26 cellular contexts compared by ENCODE assay signal in the genomic region with DNA sequence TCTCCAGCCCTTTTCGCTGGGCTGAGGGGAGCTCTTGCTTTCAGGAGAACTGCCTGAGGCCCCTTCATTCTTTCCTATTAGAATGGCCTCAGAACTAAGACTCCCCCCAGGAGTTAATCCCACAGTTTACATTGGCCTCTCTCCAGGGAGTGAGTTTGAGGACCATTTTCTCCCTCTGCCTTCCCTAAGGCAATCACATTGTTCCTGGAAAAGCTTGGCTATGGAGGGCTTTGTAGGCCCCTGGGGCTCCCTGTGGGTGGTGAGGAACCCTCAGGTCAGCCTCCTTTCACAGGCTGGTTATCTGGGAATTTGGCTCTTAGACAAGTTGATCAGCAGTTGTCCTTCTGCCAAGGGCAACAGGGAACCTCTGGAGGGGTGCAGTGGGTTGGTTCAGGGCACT.
DNase-seq lines count a peak whose midpoint lies in the region; ATAC-seq, FAIRE-seq and TF ChIP-seq lines count a peak whose summit lies in the region.
"Had no signal": no experiment of that assay in that cellular context is flagged by ENCODE, and none has a peak within 500 bp of the region (broad histone marks: within the 10 kb centered on the region; RNA-seq: fewer than 3 reads in every experiment).

No MANE protein-coding gene starts in this region.

- H3K9ac ChIP-seq in adipocyte (ENCODE audit: low read length) (no peak overlapping the region), kidney (ENCODE audit: low read length in 2 of 2) (no peak overlapping the region)

- peaks cover 33% of the 10 kb centered on the region for H3K4me1 Mint-ChIP-seq in nephron
- no peaks in the 10 kb centered on the region for H3K4me1 Mint-ChIP-seq in CD4-positive, alpha-beta T cell (ENCODE audit: low read depth)
- H3K4me1 Mint-ChIP-seq: activated CD4-positive, alpha-beta T cell treated with anti-CD3 and anti-CD28 coated beads, Interleukin-2, amount 10 ng/mL, durations not matched to agents 24 days and 14 days; activated T-helper 17 cell treated with anti-CD3 and anti-CD28 coated beads, Interleukin-2, amount 50 U/mL, for 72 hours had no signal

- DNase-seq in EH (ENCODE audit: low read depth) (peak; percentile 36), NCI-H1092 treated with DMSO at 0.1 percent for 48 hours (lab: John Stamatoyannopoulos, UW) (peak; percentile 51), adipocyte (ENCODE audit: low read depth) (peak; percentile 5), kidney (no peak), kidney tubule cell (ENCODE audit: low spot score) (no peak)
- no peak for DNase-seq in CD4-positive, alpha-beta T cell
- DNase-seq: activated CD4-positive, alpha-beta T cell treated with anti-CD3 and anti-CD28 coated beads, Interleukin-2, amount 10 ng/mL, durations not matched to agents 24 days and 14 days; body of pancreas; effector memory CD4-positive, alpha-beta T cell; Karpas-422; NCI-H1048; NCI-H2171 treated with DMSO at 0.1 percent for 48 hours; NCI-H748 treated with DMSO at 0.1 percent for 48 hours; occipital lobe; SIG-M5; stimulated activated CD4-positive, alpha-beta T cell treated with anti-CD3 and anti-CD28 coated beads, Interleukin-4, amount 100 ng/mL, for 4 hours; stimulated activated naive CD8-positive, alpha-beta T cell treated with anti-CD3 and anti-CD28 coated beads, Interleukin-15, Interleukin-2, amounts not matched to agents 100 U/mL and 50 U/mL, for 24 hours; T-helper 1 cell; tibial artery had no signal

- H3K4me3 Mint-ChIP-seq in nephron = no peak overlapping the region
- H3K4me3 Mint-ChIP-seq in CD4-positive, alpha-beta T cell = no peak overlapping the region
- H3K4me3 Mint-ChIP-seq: activated CD4-positive, alpha-beta T cell treated with anti-CD3 and anti-CD28 coated beads, Interleukin-2, amount 10 ng/mL, durations not matched to agents 24 days and 14 days; activated naive CD8-positive, alpha-beta T cell; activated T-helper 17 cell treated with anti-CD3 and anti-CD28 coated beads, Interleukin-2, amount 50 U/mL, for 72 hours had no signal

- H3K9me3 ChIP-seq in adipocyte (ENCODE audit: control insufficient read depth, low read length) (peaks cover 11% of the 10 kb centered on the region), kidney (ENCODE audit: control insufficient read depth in 1 of 2, low read length in 2 of 2) (no peaks in the 10 kb centered on the region)
- H3K9me3 ChIP-seq in CD4-positive, alpha-beta T cell (ENCODE audit: control insufficient read depth, low read length) = no peaks in the 10 kb centered on the region
- H3K9me3 ChIP-seq: body of pancreas had no signal

- no peak for FAIRE-seq in kidney (lab: Jason Lieb, UNC)
- FAIRE-seq: frontal cortex had no signal

- no peaks in the 10 kb centered on the region for H3K27me3 ChIP-seq in adipocyte (replicated peaks; ENCODE audit: control insufficient read depth, insufficient read depth, low read length)
- H3K27me3 ChIP-seq in CD4-positive, alpha-beta T cell (ENCODE audit: control insufficient read depth, insufficient read depth, low read length) = peaks cover 5% of the 10 kb centered on the region
- H3K27me3 ChIP-seq: body of pancreas, tibial artery had no signal

- H3K4me1 ChIP-seq in adipocyte (ENCODE audit: control insufficient read depth, insufficient read depth, low read length) (no peaks in the 10 kb centered on the region), kidney (ENCODE audit: control insufficient read depth in 1 of 2, insufficient read depth in 1 of 2, low read depth in 1 of 2, low read length in 2 of 2) (no peaks in the 10 kb centered on the region)
- H3K4me1 ChIP-seq: body of pancreas, tibial artery had no signal

- H3K36me3 ChIP-seq in adipocyte (ENCODE audit: control insufficient read depth, insufficient read depth, low read length, severe bottlenecking) = no peaks in the 10 kb centered on the region
- no peaks in the 10 kb centered on the region for H3K36me3 ChIP-seq in kidney (ENCODE audit: control insufficient read depth in 1 of 2, insufficient read depth in 2 of 2, low read length in 2 of 2)
- H3K36me3 ChIP-seq: tibial artery had no signal

- CTCF ChIA-PET in CD4-positive, alpha-beta T cell (lab: Charles Lee) = no interaction called here

- H3K27ac Mint-ChIP-seq in nephron = peak overlapping the region; percentile 56 to 84 (median 78)
- H3K27ac Mint-ChIP-seq in CD4-positive, alpha-beta T cell = no peak overlapping the region
- H3K27ac Mint-ChIP-seq: activated CD4-positive, alpha-beta T cell treated with anti-CD3 and anti-CD28 coated beads, Interleukin-2, amount 10 ng/mL, durations not matched to agents 24 days and 14 days; activated naive CD8-positive, alpha-beta T cell; activated T-helper 17 cell treated with anti-CD3 and anti-CD28 coated beads, Interleukin-2, amount 50 U/mL, for 72 hours had no signal

- ATAC-seq in HG03139 (IDR thresholded peaks at IDR 0.05; ENCODE audit: unreplicated experiment) = no peak
- no peak for ATAC-seq in CD4-positive, alpha-beta T cell (ENCODE audit: poor library complexity)
- ATAC-seq: activated T-helper 17 cell treated with anti-CD3 and anti-CD28 coated beads, Interleukin-2, amount 50 U/mL, for 72 hours; body of pancreas; esophagus mucosa; HCT116; stimulated activated naive CD8-positive, alpha-beta T cell treated with anti-CD3 and anti-CD28 coated beads, Interleukin-15, Interleukin-2, amounts not matched to agents 100 U/mL and 50 U/mL, for 24 hours had no signal

- H3K27me3 Mint-ChIP-seq in nephron (ENCODE audit: low read depth) = peaks cover 35% of the 10 kb centered on the region
- peaks cover 3% of the 10 kb centered on the region for H3K27me3 Mint-ChIP-seq in CD4-positive, alpha-beta T cell
- H3K27me3 Mint-ChIP-seq: activated naive CD8-positive, alpha-beta T cell; activated T-helper 17 cell treated with anti-CD3 and anti-CD28 coated beads, Interleukin-2, amount 50 U/mL, for 72 hours had no signal

- POLR2A ChIA-PET in CD4-positive, alpha-beta T cell (lab: Charles Lee) = no interaction called here

- no peaks in the 10 kb centered on the region for H3K36me3 Mint-ChIP-seq in nephron (ENCODE audit: low read depth)
- H3K36me3 Mint-ChIP-seq in CD4-positive, alpha-beta T cell (ENCODE audit: low read depth) = no peaks in the 10 kb centered on the region
- H3K36me3 Mint-ChIP-seq: activated naive CD8-positive, alpha-beta T cell had no signal

- intact Hi-C loops in CD4-positive, alpha-beta T cell (cut with DNase I, micrococcal nuclease) = no loop called here
- intact Hi-C loops in kidney (cut with DNase I) = no loop called here

- TF ChIP-seq CTCF in nephron (IDR thresholded peaks at IDR 0.05; ENCODE audit: unreplicated experiment in 3 of 3) = no peak
- no peak for TF ChIP-seq CTCF in CD4-positive, alpha-beta T cell (IDR thresholded peaks at IDR 0.05)
- TF ChIP-seq CTCF in kidney (IDR thresholded peaks at IDR 0.05; ENCODE audit: borderline replicate concordance, extremely low read depth, insufficient read depth) = no peak

- H3K27ac ChIP-seq in CD4-positive, alpha-beta T cell (ENCODE audit: low read depth, low read length) = no peak overlapping the region
- H3K27ac ChIP-seq in kidney (ENCODE audit: low read depth in 2 of 2, low read length in 2 of 2) = no peak overlapping the region
- H3K27ac ChIP-seq: body of pancreas, tibial artery had no signal

- peaks cover 5% of the 10 kb centered on the region for H3K9me3 Mint-ChIP-seq in nephron
- peaks cover 3% of the 10 kb centered on the region for H3K9me3 Mint-ChIP-seq in CD4-positive, alpha-beta T cell
- H3K9me3 Mint-ChIP-seq: activated CD4-positive, alpha-beta T cell treated with anti-CD3 and anti-CD28 coated beads, Interleukin-2, amount 10 ng/mL, durations not matched to agents 24 days and 14 days; activated T-helper 17 cell treated with anti-CD3 and anti-CD28 coated beads, Interleukin-2, amount 50 U/mL, for 72 hours had no signal

- no peak overlapping the region for H3K4me3 ChIP-seq in adipocyte (ENCODE audit: low read length)
- no peak overlapping the region for H3K4me3 ChIP-seq in kidney (ENCODE audit: low read length in 2 of 2)
- H3K4me3 ChIP-seq: body of pancreas, tibial artery had no signal

Comparison
In these comparisons a context has a peak if more than half of its experiments do, and no peak if none do; other contexts are left out.
1. DNase-seq: peak in EH (single experiment), NCI-H1092 treated with DMSO at 0.1 percent for 48 hours (single experiment) and adipocyte (single experiment); none in CD4-positive, alpha-beta T cell (0 of 10), kidney (single experiment) and kidney tubule cell (single experiment).